ENCODE assay signal across 31 cellular contexts in genomic region chr6:81630719-81631118, GRCh38.
DNase-seq lines count a peak whose midpoint lies in the region; ATAC-seq and TF ChIP-seq lines count a peak whose summit lies in the region.
"Had no signal": no experiment of that assay in that cellular context is flagged by ENCODE, and none has a peak within 500 bp of the region (broad histone marks: within the 10 kb centered on the region; RNA-seq: fewer than 3 reads in every experiment).

No MANE protein-coding gene starts in this region.

- TF ChIP-seq RAD21 in SK-N-SH (IDR thresholded peaks at IDR 0.05; ENCODE audit: low read length), result no peak

- no peaks in the 10 kb centered on the region for H3K4me1 ChIP-seq in SK-N-SH (ENCODE audit: control insufficient read depth in 1 of 2, insufficient read depth in 2 of 2, low read depth in 1 of 2, low read length in 1 of 2)
- no peaks in the 10 kb centered on the region for H3K4me1 ChIP-seq in HEK293 (ENCODE audit: control insufficient read depth, insufficient read depth, low read length)
- H3K4me1 ChIP-seq in adipocyte (ENCODE audit: control insufficient read depth, insufficient read depth, low read length), result no peaks in the 10 kb centered on the region
- H3K4me1 ChIP-seq: A549; BE2C; BLaER1; BLaER1 treated with 17β-estradiol and CSF1 and Interleukin-3, amounts not matched to agents 10 nM and 100 nM; Caco-2 had no signal

- H3K4me2 ChIP-seq in SK-N-SH, result no peak overlapping the region
- H3K4me2 ChIP-seq: A549; BLaER1; BLaER1 treated with 17β-estradiol and CSF1 and Interleukin-3, amounts not matched to agents 10 nM and 100 nM had no signal

- no peak overlapping the region for H2AFZ ChIP-seq in SK-N-SH (ENCODE audit: low read depth)

- POLR2A ChIA-PET in SK-N-SH (lab: Yijun Ruan, JAX) (no interaction called here), HEK293 (lab: Yijun Ruan, JAX) (no interaction called here)

- TF ChIP-seq CTCF in SK-N-SH (IDR thresholded peaks at IDR 0.05), result no peak
- TF ChIP-seq CTCF in HEK293 (tag by site-specific recombination; IDR thresholded peaks at IDR 0.05), result no peak

- H3K27ac ChIP-seq in SK-N-SH (ENCODE audit: low read depth in 2 of 2, low read length in 1 of 2) (no peak overlapping the region), HEK293 (ENCODE audit: extremely low read depth, low read depth, low read length) (no peak overlapping the region)
- H3K27ac ChIP-seq: 22Rv1; A549; BLaER1; BLaER1 treated with 17β-estradiol and CSF1 and Interleukin-3, amounts not matched to agents 10 nM and 100 nM; C4-2B had no signal

- ATAC-seq in SK-N-SH treated with all-trans-retinoic acid at 6 μM for 48 hours (no peak), left ventricle myocardium superior (no peak)
- ATAC-seq: A549; CD8-positive, alpha-beta T cell had no signal

- H3K9me2 ChIP-seq in SK-N-SH, result no peaks in the 10 kb centered on the region

- no peak overlapping the region for H3K4me3 ChIP-seq in SK-N-SH (ENCODE audit: low read depth in 2 of 2, low read length in 1 of 2)
- H3K4me3 ChIP-seq in HEK293 (ENCODE audit: low read depth, low read length), result no peak overlapping the region
- H3K4me3 ChIP-seq in adipocyte (ENCODE audit: low read length), result peak overlapping the region; percentile 37
- H3K4me3 ChIP-seq: A549; BLaER1; BLaER1 treated with 17β-estradiol and CSF1 and Interleukin-3, amounts not matched to agents 10 nM and 100 nM had no signal

- TF ChIP-seq EP300 in SK-N-SH (IDR thresholded peaks at IDR 0.05; ENCODE audit: borderline replicate concordance in 1 of 2, low read depth in 1 of 2, low read length in 1 of 2), result no peak

- DNase-seq in SK-N-SH (no peak), adipocyte (ENCODE audit: low read depth) (no peak), left ventricle myocardium superior (no peak), HPDE6-E6E7 (ENCODE audit: extremely low spot score) (no peak)
- DNase-seq: 8988T; ACHN; AML-193; BE2C; C1 segment of cervical spinal cord; Caco-2; Calu3; CD4-positive, alpha-beta memory T cell; CD4-positive, alpha-beta T cell; CD4-positive, CD25-positive, alpha-beta regulatory T cell; CD8-positive, alpha-beta memory T cell; CD8-positive, alpha-beta T cell; COR-L47; DMS 273 treated with DMSO at 0.1 percent for 48 hours; DMS153; DMS53; DMS79; DMS79 treated with DMSO at 0.1 percent for 48 hours; DND-41; EL had no signal

- H3F3A ChIP-seq in SK-N-SH (replicated peaks; ENCODE audit: insufficient read depth), result no peaks in the 10 kb centered on the region

- no peak overlapping the region for H3K9ac ChIP-seq in SK-N-SH
- H3K9ac ChIP-seq in adipocyte (ENCODE audit: low read length), result no peak overlapping the region
- H3K9ac ChIP-seq: BLaER1; BLaER1 treated with 17β-estradiol and CSF1 and Interleukin-3, amounts not matched to agents 10 nM and 100 nM had no signal

- H3K27me3 ChIP-seq in SK-N-SH (ENCODE audit: insufficient read depth) (no peaks in the 10 kb centered on the region), adipocyte (replicated peaks; ENCODE audit: control insufficient read depth, insufficient read depth, low read length) (no peaks in the 10 kb centered on the region)
- H3K27me3 ChIP-seq: BE2C; BLaER1; BLaER1 treated with 17β-estradiol and CSF1 and Interleukin-3, amounts not matched to agents 10 nM and 100 nM had no signal

- peaks cover 0 to 8% of the 10 kb centered on the region in 2 experiments for H3K36me3 ChIP-seq in SK-N-SH (replicated peaks in 1 of 2; ENCODE audit: control insufficient read depth in 1 of 2, insufficient read depth in 2 of 2, low read length in 1 of 2)
- no peaks in the 10 kb centered on the region for H3K36me3 ChIP-seq in HEK293 (ENCODE audit: control insufficient read depth in 2 of 2, insufficient read depth in 1 of 2, low read length in 2 of 2)
- no peaks in the 10 kb centered on the region for H3K36me3 ChIP-seq in adipocyte (ENCODE audit: control insufficient read depth, insufficient read depth, low read length, severe bottlenecking)
- H3K36me3 ChIP-seq: BE2C; BLaER1; BLaER1 treated with 17β-estradiol and CSF1 and Interleukin-3, amounts not matched to agents 10 nM and 100 nM had no signal

- CTCF ChIA-PET in SK-N-SH (lab: Yijun Ruan, JAX) (no interaction called here), HEK293 (lab: Yijun Ruan, JAX) (no interaction called here)

- H3K79me2 ChIP-seq in SK-N-SH (ENCODE audit: insufficient read depth), result no peaks in the 10 kb centered on the region

- intact Hi-C loops in left ventricle myocardium superior (cut with micrococcal nuclease), result no loop called here

- no peaks in the 10 kb centered on the region for H4K20me1 ChIP-seq in SK-N-SH (ENCODE audit: insufficient read depth)
- H4K20me1 ChIP-seq: BLaER1; BLaER1 treated with 17β-estradiol and CSF1 and Interleukin-3, amounts not matched to agents 10 nM and 100 nM had no signal

- H3K9me3 ChIP-seq in SK-N-SH (peaks cover 36% of the 10 kb centered on the region), HEK293 (ENCODE audit: control insufficient read depth, insufficient read depth, low read depth, low read length) (no peaks in the 10 kb centered on the region), adipocyte (ENCODE audit: control insufficient read depth, low read length) (peaks cover 37% of the 10 kb centered on the region)
- H3K9me3 ChIP-seq: A549, BE2C, BLaER1 had no signal

- 86% methylated on average over 1 of the region's 1 CpG for WGBS in SK-N-SH (ENCODE audit: low lambda C conversion rate)

TF ChIP-seq in SK-N-SH treated with all-trans-retinoic acid at 6 μM for 48 hours, 23 proteins besides CTCF, POLR2A, EP300 and RAD21 (continues in another document):
- TF ChIP-seq TSHZ2 (CRISPR knock-in tag; IDR thresholded peaks at IDR 0.05), result no peak

TF ChIP-seq in SK-N-SH, 30 proteins besides CTCF, POLR2A, EP300 and RAD21 (continues in another document):
- TF ChIP-seq USF1 (IDR thresholded peaks at IDR 0.05; ENCODE audit: borderline replicate concordance, low read depth) (no peak), GABPA (IDR thresholded peaks at IDR 0.05; ENCODE audit: low read depth) (no peak), RCOR1 (IDR thresholded peaks at IDR 0.05; ENCODE audit: low read length) (no peak), POLR2AphosphoS5 (IDR thresholded peaks at IDR 0.05; ENCODE audit: low read depth, low read length) (no peak), CHD2 (IDR thresholded peaks at IDR 0.05; ENCODE audit: low read length, partially characterized antibody) (no peak), JUND (IDR thresholded peaks at IDR 0.05) (no peak), MAX (IDR thresholded peaks at IDR 0.05; ENCODE audit: low read depth) (no peak), MEF2A (IDR thresholded peaks at IDR 0.05; ENCODE audit: borderline replicate concordance, low read depth) (no peak), NFIC (IDR thresholded peaks at IDR 0.05; ENCODE audit: borderline replicate concordance) (no peak), FOXJ3 (CRISPR knock-in tag; IDR thresholded peaks at IDR 0.05) (no peak), TAF1 (IDR thresholded peaks at IDR 0.05; ENCODE audit: borderline replicate concordance, low read depth, low read length) (no peak)

TF ChIP-seq in HEK293, 187 proteins besides CTCF, POLR2A, EP300 and RAD21:
- TF ChIP-seq ZNF10 (tag by site-specific recombination; IDR thresholded peaks at IDR 0.05) (no peak), SETDB1 (IDR thresholded peaks at IDR 0.05; ENCODE audit: insufficient read length, low read length) (peak; percentile 30)
TF ChIP-seq in HEK293: peak in this region for 1.
